In genomic region chr1:155940531-155940992, GRCh38 we compare ENCODE assay signal across 1 cellular context.
TF ChIP-seq lines count a peak whose summit lies in the region.

No MANE protein-coding gene starts in this region.

TF ChIP-seq in HepG2, 621 proteins besides CTCF, POLR2A, EP300 and RAD21 (continued from another document and continues in another):
- TF ChIP-seq CENPX (CRISPR knock-in tag; IDR thresholded peaks at IDR 0.05) = no peak
- TF ChIP-seq ZHX1 (CRISPR knock-in tag; IDR thresholded peaks at IDR 0.05; ENCODE audit: low read depth) = no peak
- TF ChIP-seq ZNF577 (CRISPR knock-in tag; IDR thresholded peaks at IDR 0.05; ENCODE audit: borderline replicate concordance, low read depth) = no peak
- TF ChIP-seq AHR (CRISPR knock-in tag; IDR thresholded peaks at IDR 0.05) = no peak
- peak; percentile 92 for TF ChIP-seq SSRP1 (CRISPR knock-in tag; IDR thresholded peaks at IDR 0.05)
- no peak for TF ChIP-seq ZNF3 (CRISPR knock-in tag; IDR thresholded peaks at IDR 0.05)
- TF ChIP-seq FOXK1 (CRISPR knock-in tag; IDR thresholded peaks at IDR 0.05; ENCODE audit: borderline replicate concordance, low read depth) = no peak
- 0 out of 2 replicates have a peak, but pooled peaks have one; percentile 9 for TF ChIP-seq ZMYM4 (CRISPR knock-in tag; IDR thresholded peaks at IDR 0.05)
- peak; percentile 12; the same call in 1 of the 2 replicates for TF ChIP-seq ZNF263 (CRISPR knock-in tag; IDR thresholded peaks at IDR 0.05)
- TF ChIP-seq KAT8 (CRISPR knock-in tag; IDR thresholded peaks at IDR 0.05) = peak; percentile 83
- TF ChIP-seq MXD1 (CRISPR knock-in tag; IDR thresholded peaks at IDR 0.05) = no peak
- TF ChIP-seq ZNF292 (CRISPR knock-in tag; IDR thresholded peaks at IDR 0.05; ENCODE audit: borderline replicate concordance, low read depth) = no peak
- TF ChIP-seq ZNF841 (CRISPR knock-in tag; IDR thresholded peaks at IDR 0.05; ENCODE audit: borderline replicate concordance) = no peak
- TF ChIP-seq CBX5 (CRISPR knock-in tag; IDR thresholded peaks at IDR 0.05; ENCODE audit: borderline replicate concordance) = no peak
- no peak for TF ChIP-seq PBX2 (CRISPR knock-in tag; IDR thresholded peaks at IDR 0.05)
- TF ChIP-seq THYN1 (CRISPR knock-in tag; IDR thresholded peaks at IDR 0.05; ENCODE audit: borderline replicate concordance, low read depth) = no peak
- no peak for TF ChIP-seq E2F1 (CRISPR knock-in tag; IDR thresholded peaks at IDR 0.05)
- no peak for TF ChIP-seq ZNF646 (CRISPR knock-in tag; IDR thresholded peaks at IDR 0.05)
- no peak for TF ChIP-seq MIER2 (CRISPR knock-in tag; IDR thresholded peaks at IDR 0.05)
- TF ChIP-seq TCF12 (IDR thresholded peaks at IDR 0.05) = no peak
- TF ChIP-seq TCF12 (CRISPR knock-in tag; IDR thresholded peaks at IDR 0.05) = no peak
- TF ChIP-seq ZNF737 (CRISPR knock-in tag; IDR thresholded peaks at IDR 0.05; ENCODE audit: borderline replicate concordance) = no peak
- TF ChIP-seq ARID2 (CRISPR knock-in tag; IDR thresholded peaks at IDR 0.05; ENCODE audit: borderline replicate concordance) = 0 out of 2 replicates have a peak, but pooled peaks have one; percentile 10
- TF ChIP-seq KLF16 (CRISPR knock-in tag; IDR thresholded peaks at IDR 0.05) = no peak; a peak in 1 of 4 replicates
- TF ChIP-seq ETS1 (CRISPR knock-in tag; IDR thresholded peaks at IDR 0.05) = no peak
- no peak for TF ChIP-seq MZF1 (CRISPR knock-in tag; IDR thresholded peaks at IDR 0.05; ENCODE audit: borderline replicate concordance)
- TF ChIP-seq ZKSCAN8 (CRISPR knock-in tag; IDR thresholded peaks at IDR 0.05; ENCODE audit: borderline replicate concordance) = 0 out of 2 replicates have a peak, but pooled peaks have one; percentile 34
- TF ChIP-seq ZNF766 (CRISPR knock-in tag; IDR thresholded peaks at IDR 0.05; ENCODE audit: borderline replicate concordance) = no peak
- no peak for TF ChIP-seq ZBTB1 (CRISPR knock-in tag; IDR thresholded peaks at IDR 0.05; ENCODE audit: borderline replicate concordance)
- TF ChIP-seq ZNF782 (CRISPR knock-in tag; IDR thresholded peaks at IDR 0.05; ENCODE audit: borderline replicate concordance) = no peak
- TF ChIP-seq ZNF407 (CRISPR knock-in tag; IDR thresholded peaks at IDR 0.05; ENCODE audit: not compliant biosample characterization) = no peak
- TF ChIP-seq KLF13 (CRISPR knock-in tag; IDR thresholded peaks at IDR 0.05) = no peak
- no peak for TF ChIP-seq ZFYVE20 (CRISPR knock-in tag; IDR thresholded peaks at IDR 0.05; ENCODE audit: borderline replicate concordance, low read depth)
- TF ChIP-seq ZNF83 (CRISPR knock-in tag; IDR thresholded peaks at IDR 0.05; ENCODE audit: borderline replicate concordance) = no peak
- no peak for TF ChIP-seq ZNF280B (CRISPR knock-in tag; IDR thresholded peaks at IDR 0.05; ENCODE audit: borderline replicate concordance)
- no peak for TF ChIP-seq ZNF282 (IDR thresholded peaks at IDR 0.05; ENCODE audit: partially characterized antibody)
- TF ChIP-seq NONO (IDR thresholded peaks at IDR 0.05) = no peak
- no peak; the same call in 1 of the 2 replicates for TF ChIP-seq NONO (CRISPR knock-in tag; conservative IDR thresholded peaks at IDR 0.05)
